ENCODE assay signal across 28 cellular contexts in genomic region chr2:233553366-233553765, GRCh38.
"Had no signal": no experiment of that assay in that cellular context is flagged by ENCODE, and none has a peak within 500 bp of the region (broad histone marks: within the 10 kb centered on the region; RNA-seq: fewer than 3 reads in every experiment).

No MANE protein-coding gene starts in this region.

- H3K27ac Mint-ChIP-seq: activated naive CD4-positive, alpha-beta T cell treated with anti-CD3 and anti-CD28 coated beads, Interleukin-2, amount 10 ng/mL, durations not matched to agents 7 days and 5 days; activated T-cell treated with anti-CD3 and anti-CD28 coated beads, Interleukin-2, amount 50 U/mL, for 72 hours; brain; effector memory CD8-positive, alpha-beta T cell; stimulated activated effector memory CD8-positive, alpha-beta T cell treated with anti-CD3 and anti-CD28 coated beads, Interleukin-12 subunit alpha, Interleukin-12 subunit beta, amount 100 ng/mL, for 72 hours; T-helper 17 cell had no signal

- ATAC-seq: activated T-cell treated with anti-CD3 and anti-CD28 coated beads, Interleukin-2, amount 50 U/mL, for 72 hours; effector memory CD8-positive, alpha-beta T cell; esophagus mucosa; heart right ventricle; left lobe of liver; lower lobe of right lung; mucosa of descending colon; right cardiac atrium; stimulated activated effector memory CD8-positive, alpha-beta T cell treated with anti-CD3 and anti-CD28 coated beads, Interleukin-12 subunit alpha, Interleukin-12 subunit beta, amount 100 ng/mL, for 72 hours; T-helper 17 cell had no signal

- DNase-seq: activated CD4-positive, alpha-beta T cell treated with anti-CD3 and anti-CD28 coated beads for 4 hours; activated CD4-positive, alpha-beta T cell treated with anti-CD3 and anti-CD28 coated beads, Interleukin-2, amount 50 U/mL, for 48 hours; activated CD4-positive, CD25-positive, alpha-beta regulatory T cell; activated effector memory CD4-positive, alpha-beta T cell treated with Interleukin-2 at 50 U/mL for 16 hours; activated naive CD4-positive, alpha-beta T cell treated with anti-CD3 and anti-CD28 coated beads, Interleukin-2, amount 10 ng/mL, durations not matched to agents 7 days and 5 days; activated T-cell treated with anti-CD3 and anti-CD28 coated beads, Interleukin-2, amount 50 U/mL, for 72 hours; anterior cingulate cortex; caudate nucleus; dorsolateral prefrontal cortex; effector memory CD8-positive, alpha-beta T cell; heart right ventricle; lower lobe of right lung; mesendoderm; mucosa of descending colon; nucleus accumbens; right cardiac atrium; stimulated activated CD4-positive, alpha-beta T cell treated with anti-CD3 and anti-CD28 coated beads, Interleukin-2, amount 100 ng/mL, for 24 hours; stomach; T-helper 17 cell; uterus had no signal

- H3K36me3 ChIP-seq: uterus had no signal

- H3K4me1 ChIP-seq: suprapubic skin, tibial nerve, uterus had no signal

- H3K27me3 ChIP-seq: dorsolateral prefrontal cortex, heart right ventricle, stomach, suprapubic skin, tibial nerve, uterus had no signal

- H3K27ac ChIP-seq: dorsolateral prefrontal cortex, heart right ventricle, lower lobe of right lung, parathyroid adenoma, skin epidermis, stomach, suprapubic skin, tibial nerve, uterus had no signal

- H3K4me3 ChIP-seq: dorsolateral prefrontal cortex, heart right ventricle, lower lobe of right lung, mucosa of descending colon, skin epidermis, stomach, suprapubic skin, tibial nerve, uterus had no signal

- H3K9me3 ChIP-seq: heart right ventricle, lower lobe of right lung, mucosa of descending colon, stomach, suprapubic skin, tibial nerve, uterus had no signal

- H3K4me3 Mint-ChIP-seq: activated naive CD4-positive, alpha-beta T cell treated with anti-CD3 and anti-CD28 coated beads, Interleukin-2, amount 10 ng/mL, durations not matched to agents 7 days and 5 days; activated T-cell treated with anti-CD3 and anti-CD28 coated beads, Interleukin-2, amount 50 U/mL, for 72 hours; brain; effector memory CD8-positive, alpha-beta T cell; stimulated activated effector memory CD8-positive, alpha-beta T cell treated with anti-CD3 and anti-CD28 coated beads, Interleukin-12 subunit alpha, Interleukin-12 subunit beta, amount 100 ng/mL, for 72 hours; T-helper 17 cell had no signal

- H3K27me3 Mint-ChIP-seq: activated naive CD4-positive, alpha-beta T cell treated with anti-CD3 and anti-CD28 coated beads, Interleukin-2, amount 10 ng/mL, durations not matched to agents 7 days and 5 days; brain; effector memory CD8-positive, alpha-beta T cell; T-helper 17 cell had no signal

- H3K9me3 Mint-ChIP-seq: activated naive CD4-positive, alpha-beta T cell treated with anti-CD3 and anti-CD28 coated beads, Interleukin-2, amount 10 ng/mL, durations not matched to agents 7 days and 5 days; activated T-cell treated with anti-CD3 and anti-CD28 coated beads, Interleukin-2, amount 50 U/mL, for 72 hours; brain; effector memory CD8-positive, alpha-beta T cell; stimulated activated effector memory CD8-positive, alpha-beta T cell treated with anti-CD3 and anti-CD28 coated beads, Interleukin-12 subunit alpha, Interleukin-12 subunit beta, amount 100 ng/mL, for 72 hours had no signal
